ENCODE assay signal across 18 cellular contexts in the genomic region with DNA sequence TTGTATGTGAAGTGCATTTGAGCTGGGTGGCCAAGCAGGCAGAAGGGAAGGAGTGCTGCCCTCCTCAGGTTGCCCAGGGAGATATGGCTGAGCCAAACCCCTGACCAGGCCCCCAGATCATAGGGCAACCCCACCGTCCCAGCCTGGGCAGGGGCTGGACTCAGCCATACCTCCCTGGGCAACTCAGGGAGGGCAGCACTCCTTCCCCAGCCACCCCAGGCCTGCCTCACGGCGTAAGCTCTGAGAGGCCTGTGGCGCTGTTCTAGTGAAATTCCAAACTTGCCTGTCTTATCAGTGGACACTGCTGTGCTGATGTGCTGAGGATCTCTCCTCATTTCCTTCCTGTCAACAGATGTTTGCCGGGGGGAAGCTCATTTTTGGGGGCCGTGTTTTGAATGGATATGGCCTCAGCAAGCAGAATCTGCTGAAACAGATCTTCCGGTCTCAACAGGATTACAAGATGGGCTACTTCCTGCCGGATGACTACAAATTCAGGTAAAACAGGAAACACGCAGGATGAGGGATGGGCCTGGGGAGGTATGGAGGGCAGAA. TPM values are rescaled to one million over a fixed set of nuclear protein-coding genes. Genes with fewer than 3 reads are reported as not detected.
DNase-seq lines count a peak whose midpoint lies in the region; ATAC-seq, FAIRE-seq and TF ChIP-seq lines count a peak whose summit lies in the region.
"Had no signal": no experiment of that assay in that cellular context is flagged by ENCODE, and none has a peak within 500 bp of the region (broad histone marks: within the 10 kb centered on the region; RNA-seq: fewer than 3 reads in every experiment).

No MANE protein-coding gene starts in this region.

- POLR2A ChIA-PET in SK-N-SH (lab: Yijun Ruan, JAX) (no interaction called here), GM12878 (lab: Charles Lee) (no interaction called here)

- intact Hi-C loops in GM12878 (cut with micrococcal nuclease; ENCODE audit: unreplicated experiment) = no loop called here

- no peaks in the 10 kb centered on the region for H3F3A ChIP-seq in SK-N-SH (replicated peaks; ENCODE audit: insufficient read depth)
- H3F3A ChIP-seq in neural progenitor cell (ENCODE audit: low read depth) = no peaks in the 10 kb centered on the region

- no peak overlapping the region for H3K4me3 Mint-ChIP-seq in neural progenitor cell
- H3K4me3 Mint-ChIP-seq: activated T-helper 17 cell treated with anti-CD3 and anti-CD28 coated beads, Interleukin-2, amount 50 U/mL, for 72 hours; natural killer cell treated with Interleukin-12 subunit alpha and Interleukin-12 subunit beta and Interleukin-15 and Interleukin-18, amount 100 ng/mL, for 72 hours had no signal

- H3K36me3 Mint-ChIP-seq in neural progenitor cell = no peaks in the 10 kb centered on the region
- H3K36me3 Mint-ChIP-seq: natural killer cell treated with Interleukin-12 subunit alpha and Interleukin-12 subunit beta and Interleukin-15 and Interleukin-18, amount 100 ng/mL, for 72 hours had no signal

- peak overlapping the region; percentile 84 for H3K27ac Mint-ChIP-seq in neural progenitor cell
- H3K27ac Mint-ChIP-seq: activated T-helper 17 cell treated with anti-CD3 and anti-CD28 coated beads, Interleukin-2, amount 50 U/mL, for 72 hours had no signal

- H3K4me3 ChIP-seq in SK-N-SH (ENCODE audit: low read depth in 2 of 2, low read length in 1 of 2) (no peak overlapping the region), GM12878 (no peak overlapping the region), neural progenitor cell (no peak overlapping the region)
- H3K4me3 ChIP-seq: dorsolateral prefrontal cortex, Peyer's patch, upper lobe of left lung had no signal

- H3K9me3 ChIP-seq in SK-N-SH (no peaks in the 10 kb centered on the region), GM12878 (replicated peaks; ENCODE audit: control insufficient read depth, insufficient read depth, low read length) (no peaks in the 10 kb centered on the region), neural progenitor cell (ENCODE audit: low read depth) (no peaks in the 10 kb centered on the region)
- H3K9me3 ChIP-seq: Peyer's patch, upper lobe of left lung had no signal

- RAD21 ChIA-PET in GM12878 (lab: Charles Lee; ENCODE audit: unreplicated experiment) = interaction anchor here (2.5 kb wide), 1 partner anchor 87 kb away, joined by 11 read pairs; the partner anchor contains the start of gene C3orf20

- H3K27me3 Mint-ChIP-seq in neural progenitor cell (ENCODE audit: insufficient read depth, low read depth) = peaks cover 8% of the 10 kb centered on the region

- no peaks in the 10 kb centered on the region for H3K9me2 ChIP-seq in SK-N-SH

- peaks cover 2% of the 10 kb centered on the region for H3K9me3 Mint-ChIP-seq in neural progenitor cell
- H3K9me3 Mint-ChIP-seq: activated T-helper 17 cell treated with anti-CD3 and anti-CD28 coated beads, Interleukin-2, amount 50 U/mL, for 72 hours; natural killer cell treated with Interleukin-12 subunit alpha and Interleukin-12 subunit beta and Interleukin-15 and Interleukin-18, amount 100 ng/mL, for 72 hours had no signal

- H3K4me2 ChIP-seq in SK-N-SH (no peak overlapping the region), GM12878 (ENCODE audit: control insufficient read depth, insufficient read depth) (no peak overlapping the region), neural progenitor cell (no peak overlapping the region)

- H2AFZ ChIP-seq in SK-N-SH (ENCODE audit: low read depth) (no peak overlapping the region), GM12878 (ENCODE audit: control insufficient read depth, low read depth, low read length) (0 out of 2 replicates have a peak overlapping the region, but pooled peaks have one; percentile 15), neural progenitor cell (replicated peaks) (peak overlapping the region; percentile 20)

- TF ChIP-seq RAD21 in SK-N-SH (IDR thresholded peaks at IDR 0.05; ENCODE audit: low read length) = no peak
- no peak for TF ChIP-seq RAD21 in GM12878 (IDR thresholded peaks at IDR 0.05; ENCODE audit: insufficient read depth, low read depth, low read length)

- no peaks in the 10 kb centered on the region for H3K27me3 ChIP-seq in SK-N-SH (ENCODE audit: insufficient read depth)
- no peaks in the 10 kb centered on the region for H3K27me3 ChIP-seq in GM12878 (replicated peaks in 1 of 2; ENCODE audit: control insufficient read depth in 2 of 2, insufficient read depth in 2 of 2, low read length in 1 of 2)
- no peaks in the 10 kb centered on the region for H3K27me3 ChIP-seq in neural progenitor cell
- H3K27me3 ChIP-seq: Peyer's patch, upper lobe of left lung had no signal

- no peak for TF ChIP-seq POLR2A in GM12878 (IDR thresholded peaks at IDR 0.05; ENCODE audit: low read depth, low read length)

- SMC1A ChIA-PET in GM12878 (lab: Charles Lee; ENCODE audit: uncharacterized antibody, unreplicated experiment) = interaction anchor here (0.9 to 3.1 kb wide), 4 partner anchors 11 to 88 kb away, joined by 3 to 15 read pairs (median 6); no protein-coding TSS in a partner anchor

- H3K79me2 ChIP-seq in SK-N-SH (ENCODE audit: insufficient read depth) = no peaks in the 10 kb centered on the region
- H3K79me2 ChIP-seq in GM12878 (ENCODE audit: control insufficient read depth, insufficient read depth, low read length) = no peaks in the 10 kb centered on the region
- H3K79me2 ChIP-seq in neural progenitor cell (ENCODE audit: low read depth) = no peaks in the 10 kb centered on the region

- WGBS in SK-N-SH (ENCODE audit: low lambda C conversion rate) = 64% methylated on average over 9 of the region's 9 CpGs
- 55% methylated on average over 9 of the region's 9 CpGs for WGBS in GM12878 (ENCODE audit: insufficient coverage, insufficient replicate concordance, low lambda C conversion rate, missing lambda C conversion rate)

- DNase-seq in SK-N-SH (peak; percentile 14), KBM-7 (peak; percentile 95), GM12878 (ENCODE audit: low read depth, low spot score) (no peak), neural progenitor cell (ENCODE audit: low spot score) (no peak), DMS153 (lab: John Stamatoyannopoulos, UW) (no peak), NCI-H146 treated with DMSO at 0.1 percent for 48 hours (lab: John Stamatoyannopoulos, UW; ENCODE audit: unreplicated experiment) (no peak), activated gamma-delta T cell treated with Interleukin-2 at 50 U/mL for 16 hours (no peak)
- DNase-seq: activated CD4-positive, alpha-beta T cell treated with anti-CD3 and anti-CD28 coated beads, Interleukin-2, amount 50 U/mL, for 1 hour; dorsolateral prefrontal cortex; NCI-H1694 treated with DMSO at 0.1 percent for 48 hours; stimulated activated CD4-positive, alpha-beta T cell treated with anti-CD3 and anti-CD28 coated beads, Interleukin-2, amount 100 ng/mL, for 48 hours; upper lobe of left lung had no signal

- H3K36me3 ChIP-seq in SK-N-SH (replicated peaks in 1 of 2; ENCODE audit: control insufficient read depth in 1 of 2, insufficient read depth in 2 of 2, low read length in 1 of 2) (no peaks in the 10 kb centered on the region), GM12878 (ENCODE audit: control insufficient read depth in 2 of 2, insufficient read depth in 2 of 2, low read length in 1 of 2) (no peaks in the 10 kb centered on the region), neural progenitor cell (no peaks in the 10 kb centered on the region)
- H3K36me3 ChIP-seq: Peyer's patch, upper lobe of left lung had no signal

- TF ChIP-seq CTCF in SK-N-SH (IDR thresholded peaks at IDR 0.05) (no peak), GM12878 (IDR thresholded peaks at IDR 0.05 in 2 of 3, conservative IDR thresholded peaks at IDR 0.05 in 1 of 3; ENCODE audit: control insufficient read depth in 2 of 3, extremely low read depth in 1 of 3, insufficient read depth in 1 of 3, low read depth in 3 of 3, low read length in 3 of 3) (no peak), neural progenitor cell (IDR thresholded peaks at IDR 0.05) (peak; percentile 24)

- no peak for TF ChIP-seq EP300 in SK-N-SH (IDR thresholded peaks at IDR 0.05; ENCODE audit: borderline replicate concordance in 1 of 2, low read depth in 1 of 2, low read length in 1 of 2)
- no peak for TF ChIP-seq EP300 in GM12878 (IDR thresholded peaks at IDR 0.05; ENCODE audit: borderline replicate concordance in 1 of 2, control insufficient read depth in 1 of 2, low read depth in 2 of 2, low read length in 2 of 2)

- CTCF ChIA-PET in SK-N-SH (lab: Yijun Ruan, JAX) (interaction anchor here (0.7 to 2.5 kb wide), 6 partner anchors 15 to 153 kb away, joined by 3 to 9 read pairs (median 5); no protein-coding TSS in a partner anchor), GM12878 (lab: Yijun Ruan, JAX) (interaction anchor here (1.2 to 2.0 kb wide), 5 partner anchors 20 to 137 kb away, joined by 3 to 6 read pairs (median 5); no protein-coding TSS in a partner anchor)

- H3K27ac ChIP-seq in SK-N-SH (ENCODE audit: low read depth in 2 of 2, low read length in 1 of 2) (no peak overlapping the region), GM12878 (ENCODE audit: control insufficient read depth, insufficient read depth) (no peak overlapping the region), neural progenitor cell (no peak overlapping the region)
- H3K27ac ChIP-seq: 22Rv1, dorsolateral prefrontal cortex, HL-60, Peyer's patch, upper lobe of left lung had no signal

- H3K9ac ChIP-seq in SK-N-SH (no peak overlapping the region), GM12878 (ENCODE audit: control insufficient read depth, insufficient read depth, low read length) (no peak overlapping the region), neural progenitor cell (no peak overlapping the region)

- peaks cover 0 to 2% of the 10 kb centered on the region in 2 experiments; a peak in 1 of 4 replicates for H3K4me1 ChIP-seq in SK-N-SH (ENCODE audit: control insufficient read depth in 1 of 2, insufficient read depth in 2 of 2, low read depth in 1 of 2, low read length in 1 of 2)
- H3K4me1 ChIP-seq in GM12878 (ENCODE audit: control insufficient read depth, insufficient read depth, low read length) = no peaks in the 10 kb centered on the region
- H3K4me1 ChIP-seq in neural progenitor cell = no peaks in the 10 kb centered on the region
- H3K4me1 ChIP-seq: Peyer's patch had no signal

- no TSS peak for BruUV-seq in GM12878 (replicated peaks; lab: Mats Ljungman, UMichigan)

- H4K20me1 ChIP-seq in SK-N-SH (ENCODE audit: insufficient read depth) = no peaks in the 10 kb centered on the region
- H4K20me1 ChIP-seq in GM12878 (ENCODE audit: control insufficient read depth, insufficient read depth) = no peaks in the 10 kb centered on the region; the same call in 1 of the 2 replicates
- H4K20me1 ChIP-seq in neural progenitor cell (ENCODE audit: low read depth) = no peaks in the 10 kb centered on the region

- FAIRE-seq in GM12878 (lab: Jason Lieb, UNC) = no peak

- peaks cover 4% of the 10 kb centered on the region for H3K4me1 Mint-ChIP-seq in neural progenitor cell
- H3K4me1 Mint-ChIP-seq: activated T-helper 17 cell treated with anti-CD3 and anti-CD28 coated beads, Interleukin-2, amount 50 U/mL, for 72 hours had no signal

- in situ Hi-C loops in KBM-7 (cut with MboI; ENCODE audit: low pct_unique_long_range_greater_than_20kb, low sequenced_read_pairs) (no loop called here), GM12878 (cut with MboI) (no loop called here)

- ATAC-seq in SK-N-SH treated with all-trans-retinoic acid at 6 μM for 48 hours = no peak
- peak; percentile 50; the same call in 2 of the 3 replicates for ATAC-seq in GM12878
- ATAC-seq: activated T-helper 17 cell treated with anti-CD3 and anti-CD28 coated beads, Interleukin-2, amount 50 U/mL, for 72 hours; natural killer cell treated with Interleukin-12 subunit alpha and Interleukin-12 subunit beta and Interleukin-15 and Interleukin-18, amount 100 ng/mL, for 72 hours had no signal

RNA-seq across cellular contexts. Expression of gene FGD5, which starts 57.6 kb away (rescaled TPM):
- polyA plus RNA-seq in SK-N-SH (2012; rRNA removed) (not detected in 2 replicates), GM12878 (2011; rRNA removed) (0.03 TPM in 1 of 2 replicates, not detected in the other), GM12878 (2014; fragmentation: Illumina TruSeq; extraction: Trizol) (0.03 and 0.13 TPM in 2 replicates), GM12878 (2014; fragmentation: Nextera tagmentation; extraction: Ambion mirVana) (under 1 TPM; 0.07 to 0.11 TPM), GM12878 (2014; rRNA removed) (0.08 and 0.12 TPM in 2 replicates), GM12878 (2016; fragmentation: Nextera tagmentation; extraction: Ambion mirVana) (not detected)
- polyA plus RNA-seq in SK-N-SH (2012; cell fraction: cytosol; rRNA removed) = 0.01 TPM in 1 of 2 replicates, not detected in the other
- polyA plus RNA-seq in SK-N-SH (2012; cell fraction: nucleus; rRNA removed) = not detected in 2 replicates
- 0.38 and 0.44 TPM in 2 replicates for total RNA-seq in GM12878 (2013; cell fraction: nucleolus; rRNA removed)
- total RNA-seq in GM12878 (2014; rRNA removed) (0.11 TPM in 1 of 2 replicates, not detected in the other), GM12878 (2014; rRNA removed; fragmentation: Illumina TruSeq; extraction: Trizol) (0.04 TPM in 1 of 2 replicates, not detected in the other), GM12878 (2021) (0.11 and 0.13 TPM in 2 replicates), neural progenitor cell (ENCODE audit: low replicate concordance) (0.24 and 0.25 TPM in 2 replicates)
- polyA plus RNA-seq in GM12878 (2011; ENCODE audit: low read depth) = not detected
- polyA plus RNA-seq in GM12878 (2011; cell fraction: cytosol; rRNA removed) = not detected in 2 replicates
- 0.04 and 0.06 TPM in 2 replicates for polyA plus RNA-seq in GM12878 (2011; cell fraction: nucleus; rRNA removed)
- 0.03 TPM in 1 of 2 replicates, not detected in the other for polyA plus RNA-seq in GM12878 (2012)
- polyA minus RNA-seq in GM12878 (2011; rRNA and poly(A)+ RNA removed) = not detected in 2 replicates
- not detected in 2 replicates for polyA minus RNA-seq in GM12878 (2011; cell fraction: cytosol; rRNA and poly(A)+ RNA removed)
- polyA minus RNA-seq in GM12878 (2011; cell fraction: nucleus; rRNA and poly(A)+ RNA removed) = 0.12 TPM in 1 of 2 replicates, not detected in the other
- total RNA-seq: natural killer cell treated with Interleukin-12 subunit alpha and Interleukin-12 subunit beta and Interleukin-15 and Interleukin-18, amount 100 ng/mL, for 72 hours had no signal

Comparison
In these comparisons a context has a peak if more than half of its experiments do, and no peak if none do; other contexts are left out.
1. DNase-seq: peak in SK-N-SH (single experiment) and KBM-7 (single experiment); none in GM12878 (single experiment), neural progenitor cell (single experiment), DMS153 (single experiment), NCI-H146 treated with DMSO at 0.1 percent for 48 hours (single experiment) and activated gamma-delta T cell treated with Interleukin-2 at 50 U/mL for 16 hours (single experiment).